In genomic region chr13:51737609-51738008, GRCh38 we compare ENCODE assay signal across 1 cellular context.
TF ChIP-seq lines count a peak whose summit lies in the region.

No MANE protein-coding gene starts in this region.

TF ChIP-seq in IMR-90, 13 proteins besides CTCF, POLR2A, EP300 and RAD21:
- no peak for TF ChIP-seq MAFK (IDR thresholded peaks at IDR 0.05; ENCODE audit: low read depth, low read length)
- no peak for TF ChIP-seq RCOR1 (IDR thresholded peaks at IDR 0.05; ENCODE audit: insufficient replicate concordance, low read length)
- TF ChIP-seq SMC3 (IDR thresholded peaks at IDR 0.05; ENCODE audit: low read depth, low read length): no peak
- no peak for TF ChIP-seq FOS (IDR thresholded peaks at IDR 0.05; ENCODE audit: low read depth, low read length)
- TF ChIP-seq MXI1 (IDR thresholded peaks at IDR 0.05; ENCODE audit: borderline replicate concordance, low read depth, low read length): no peak
- TF ChIP-seq CEBPB (IDR thresholded peaks at IDR 0.05; ENCODE audit: low read depth, low read length): no peak
- TF ChIP-seq ELK1 (IDR thresholded peaks at IDR 0.05; ENCODE audit: borderline replicate concordance, low read depth, low read length): no peak
- no peak for TF ChIP-seq BHLHE40 (IDR thresholded peaks at IDR 0.05; ENCODE audit: low read depth, low read length)
- no peak for TF ChIP-seq NFE2L2 (IDR thresholded peaks at IDR 0.05; ENCODE audit: low read depth, low read length)
- TF ChIP-seq MAZ (IDR thresholded peaks at IDR 0.05; ENCODE audit: borderline replicate concordance, low read depth, low read length): no peak
- no peak for TF ChIP-seq CHD1 (IDR thresholded peaks at IDR 0.05; ENCODE audit: low read depth, low read length)
- TF ChIP-seq RFX5 (IDR thresholded peaks at IDR 0.05; ENCODE audit: low read depth, low read length): no peak
- no peak for TF ChIP-seq USF2 (IDR thresholded peaks at IDR 0.05; ENCODE audit: low read depth, low read length)
